In genomic region chr5:62956597-62956996, GRCh38 we compare ENCODE assay signal across 8 cellular contexts.
"Had no signal": no experiment of that assay in that cellular context is flagged by ENCODE, and none has a peak within 500 bp of the region (broad histone marks: within the 10 kb centered on the region; RNA-seq: fewer than 3 reads in every experiment).

No MANE protein-coding gene starts in this region.

- H3K4me1 Mint-ChIP-seq: IgD-negative memory B cell had no signal

- FAIRE-seq: HepG2, HTR-8/SVneo, K562 had no signal

- H3K27ac ChIP-seq: HL-60 had no signal

- H3K36me3 Mint-ChIP-seq: IgD-negative memory B cell had no signal

- H3K4me3 ChIP-seq: K562 had no signal

- ATAC-seq: HepG2, K562 had no signal

- H3K4me3 Mint-ChIP-seq: IgD-negative memory B cell had no signal

- H3K27ac Mint-ChIP-seq: IgD-negative memory B cell had no signal

- DNase-seq: IMR-90, KBM-7, KG1 had no signal

- H3K27me3 Mint-ChIP-seq: IgD-negative memory B cell had no signal
